In the genomic region with DNA sequence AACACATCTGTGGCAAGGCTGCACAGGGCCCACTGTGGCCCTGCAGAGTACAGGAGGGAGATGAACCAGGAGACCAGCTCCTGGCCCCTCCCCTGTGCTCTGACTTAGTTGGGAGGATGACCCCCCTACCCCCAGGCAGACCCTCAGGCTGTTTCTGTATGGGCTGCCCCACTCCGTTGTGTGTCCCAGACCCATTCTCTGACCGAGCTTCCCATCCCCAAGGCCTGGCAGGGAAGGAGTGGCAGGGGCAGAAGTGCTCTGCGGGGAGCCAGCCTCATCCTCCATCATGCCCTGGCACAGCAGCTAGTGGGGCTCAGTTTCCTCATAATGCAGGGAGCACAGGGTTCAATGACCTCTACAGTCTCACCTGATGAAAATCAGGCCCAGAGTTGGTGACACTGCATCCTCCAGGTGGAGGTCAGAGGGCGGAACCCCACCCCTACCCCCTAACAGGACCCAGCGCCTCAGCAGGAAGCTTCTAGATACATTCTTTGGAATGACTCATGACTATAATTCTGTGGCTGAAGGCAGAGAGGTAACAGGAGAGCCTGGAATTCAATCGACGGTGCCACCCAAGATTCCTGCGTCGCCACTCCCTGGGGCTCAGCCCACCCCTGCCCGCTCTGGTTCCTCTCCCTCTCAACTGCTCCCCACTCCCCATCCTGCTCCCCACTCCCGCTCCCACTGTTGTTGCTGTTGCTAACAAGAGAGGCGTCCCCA, we compare ENCODE assay signal across 11 cellular contexts. TPM values are rescaled to one million over a fixed set of nuclear protein-coding genes. Genes with fewer than 3 reads are reported as not detected.
A peak's percentile ranks its signal among the peaks of the same experiment; 100 is the strongest.
DNase-seq lines count a peak whose midpoint lies in the region; ATAC-seq and TF ChIP-seq lines count a peak whose summit lies in the region.
"Had no signal": no experiment of that assay in that cellular context is flagged by ENCODE, and none has a peak within 500 bp of the region (broad histone marks: within the 10 kb centered on the region; RNA-seq: fewer than 3 reads in every experiment).

No MANE protein-coding gene starts in this region.

- H3K27me3 ChIP-seq in Karpas-422 (ENCODE audit: low read length) (no peaks in the 10 kb centered on the region), lung (ENCODE audit: control insufficient read depth, insufficient read depth) (no peaks in the 10 kb centered on the region), uterus (no peaks in the 10 kb centered on the region)

- peaks cover 2% of the 10 kb centered on the region for H3K4me1 Mint-ChIP-seq in T-helper 17 cell

- no peaks in the 10 kb centered on the region for H3K36me3 Mint-ChIP-seq in T-helper 17 cell (ENCODE audit: low read depth)
- H3K36me3 Mint-ChIP-seq: memory B cell had no signal

- H3K79me2 ChIP-seq in Karpas-422 (ENCODE audit: low read length) = no peaks in the 10 kb centered on the region

- intact Hi-C loops in uterus (cut with DNase I; ENCODE audit: low total_unique reads) = no loop called here

- no peak overlapping the region for H3K9ac ChIP-seq in Karpas-422 (ENCODE audit: low read length)

- no peaks in the 10 kb centered on the region for H3K9me2 ChIP-seq in Karpas-422 (replicated peaks; ENCODE audit: insufficient read depth, low read length)

- H4K20me1 ChIP-seq in Karpas-422 (ENCODE audit: insufficient read depth, low read depth, low read length) = no peaks in the 10 kb centered on the region

- TF ChIP-seq CTCF in lung (IDR thresholded peaks at IDR 0.05; ENCODE audit: control extremely low read depth, extremely low read depth) (no peak), uterus (IDR thresholded peaks at IDR 0.05) (no peak)

- DNase-seq in Karpas-422 (peak; percentile 28), dermis blood vessel endothelial cell (peak; percentile 59), lung (ENCODE audit: low spot score) (no peak), uterus (no peak), occipital lobe (lab: John Stamatoyannopoulos, UW) (no peak), substantia nigra (lab: John Stamatoyannopoulos, UW) (no peak), T-helper 17 cell (no peak)
- DNase-seq: activated T-cell treated with anti-CD3 and anti-CD28 coated beads, Interleukin-2, amount 50 U/mL, for 1 hour; NCI-H2081; stimulated activated CD4-positive, alpha-beta T cell treated with anti-CD3 and anti-CD28 coated beads, Interleukin-2, amount 100 ng/mL, for 48 hours had no signal

- no peak overlapping the region for H3K27ac Mint-ChIP-seq in T-helper 17 cell
- H3K27ac Mint-ChIP-seq: memory B cell had no signal

- H3K36me3 ChIP-seq in Karpas-422 (ENCODE audit: insufficient read depth, low read length) (no peaks in the 10 kb centered on the region), lung (ENCODE audit: control insufficient read depth in 2 of 2, insufficient read depth in 2 of 2, low read length in 2 of 2) (no peaks in the 10 kb centered on the region), uterus (no peaks in the 10 kb centered on the region)

- H3K4me1 ChIP-seq in Karpas-422 (ENCODE audit: low read length) = peaks cover 3% of the 10 kb centered on the region
- H3K4me1 ChIP-seq in lung (ENCODE audit: control insufficient read depth in 2 of 2, insufficient read depth in 2 of 2, low read length in 2 of 2) = peaks cover 13 to 27% of the 10 kb centered on the region in 2 donors
- H3K4me1 ChIP-seq in uterus = no peaks in the 10 kb centered on the region

- 84% methylated on average over 12 of the region's 12 CpGs for WGBS in lung, 2 donors

- no peak overlapping the region for H3K4me3 Mint-ChIP-seq in T-helper 17 cell
- H3K4me3 Mint-ChIP-seq: memory B cell had no signal

- no peaks in the 10 kb centered on the region for H3K27me3 Mint-ChIP-seq in T-helper 17 cell
- H3K27me3 Mint-ChIP-seq: memory B cell had no signal

- H3K4me3 ChIP-seq in Karpas-422 (ENCODE audit: low read length) (no peak overlapping the region), lung (no peak overlapping the region), uterus (no peak overlapping the region)

- H3K27ac ChIP-seq in Karpas-422 (ENCODE audit: low read length) = no peak overlapping the region
- peak overlapping the region; percentile 47 to 66 for H3K27ac ChIP-seq in lung (ENCODE audit: low read depth in 1 of 2, low read length in 1 of 2)
- H3K27ac ChIP-seq in uterus = peak overlapping the region; percentile 68 to 71
- no peak overlapping the region for H3K27ac ChIP-seq in substantia nigra (ENCODE audit: low read depth, low read length, poor library complexity, severe bottlenecking)

- no peak for ATAC-seq in lung (ENCODE audit: insufficient read depth, low FRiP score)
- no peak for ATAC-seq in T-helper 17 cell

- TF ChIP-seq POLR2A in uterus (IDR thresholded peaks at IDR 0.05) = no peak

- H3K9me3 ChIP-seq in Karpas-422 (ENCODE audit: low read length) = no peaks in the 10 kb centered on the region
- no peaks in the 10 kb centered on the region for H3K9me3 ChIP-seq in lung (ENCODE audit: control insufficient read depth in 2 of 2, insufficient read depth in 1 of 2, low read length in 1 of 2)
- no peaks in the 10 kb centered on the region for H3K9me3 ChIP-seq in uterus
- H3K9me3 ChIP-seq in T-helper 17 cell (ENCODE audit: control insufficient read depth, low read length, poor library complexity, severe bottlenecking) = no peaks in the 10 kb centered on the region

- H3K4me2 ChIP-seq in Karpas-422 (ENCODE audit: low read depth, low read length, poor library complexity, severe bottlenecking) = no peak overlapping the region

- H2AFZ ChIP-seq in Karpas-422 (ENCODE audit: low read length) = no peak overlapping the region

RNA-seq across cellular contexts. Expression of gene PODXL, which starts 18.2 kb away (rescaled TPM):
- total RNA-seq in Karpas-422 (2014; rRNA removed; shearing (Covaris generic); ENCODE audit: low replicate concordance) = 1.5 and 3.4 TPM in 2 replicates
- total RNA-seq in dermis blood vessel endothelial cell = 98.4 and 257 TPM in 2 replicates
- total RNA-seq in lung = 100 to 1,000 TPM in 1 of 2 donors, 10 to 100 TPM in 1; 71.2 to 133 TPM
- polyA plus RNA-seq in lung = 10 to 100 TPM; 24.3 to 44.0 TPM
- 100 to 1,000 TPM in 1 of 4 donors, 10 to 100 TPM in 3; 33.6 to 135 (median 36.1) TPM for total RNA-seq in uterus
- total RNA-seq in occipital lobe = 11.1 TPM
- total RNA-seq in T-helper 17 cell = 1 to 10 TPM in 1 of 2 donors, under 1 TPM in 1; 0.47 to 1.1 TPM

Comparison
In these comparisons a context has a peak if more than half of its experiments do, and no peak if none do; other contexts are left out.
1. DNase-seq: peak in Karpas-422 (single experiment) and dermis blood vessel endothelial cell (single experiment); none in lung (single experiment), uterus (0 of 2), occipital lobe (single experiment), substantia nigra (0 of 49) and T-helper 17 cell (0 of 3).
2. H3K27ac ChIP-seq: peak in lung (2 of 2) and uterus (2 of 2); none in Karpas-422 (single experiment) and substantia nigra (single experiment).